25 cellular contexts compared by ENCODE assay signal in the genomic region with DNA sequence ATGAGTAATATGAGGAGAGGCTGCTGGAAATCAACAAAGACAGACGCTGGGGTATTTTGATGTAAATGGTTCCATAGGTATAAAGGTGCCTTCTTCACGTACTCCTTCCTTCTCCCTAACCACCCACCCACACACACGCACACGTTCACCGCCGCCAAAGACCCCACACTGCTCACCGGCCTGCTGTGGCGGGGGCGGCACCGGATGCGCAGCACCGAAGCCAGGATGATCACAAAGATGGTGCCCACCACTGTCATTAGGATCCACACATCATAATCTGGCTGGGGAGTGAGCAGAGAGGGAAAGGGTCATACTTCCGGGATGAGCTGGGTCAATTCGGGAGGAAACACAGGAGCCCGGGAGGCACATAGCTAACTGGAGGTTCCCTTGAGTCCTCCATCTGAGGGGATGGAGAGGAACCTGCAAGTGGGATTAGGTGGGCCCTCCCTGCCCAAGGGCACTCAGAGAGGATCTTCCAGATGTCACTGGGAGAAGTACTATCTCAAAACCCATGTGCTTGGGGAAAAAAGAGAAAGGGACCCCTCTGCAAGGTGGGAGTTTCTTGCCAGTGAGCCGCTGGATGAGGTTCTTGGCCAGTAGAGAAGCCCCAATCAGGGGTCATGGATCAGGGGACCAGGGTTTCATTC. TPM values are rescaled to one million over a fixed set of nuclear protein-coding genes. Genes with fewer than 3 reads are reported as not detected.
"Had no signal": no experiment of that assay in that cellular context is flagged by ENCODE, and none has a peak within 500 bp of the region (broad histone marks: within the 10 kb centered on the region; RNA-seq: fewer than 3 reads in every experiment).

No MANE protein-coding gene starts in this region.

- H3K4me1 Mint-ChIP-seq: stimulated activated naive CD8-positive, alpha-beta T cell treated with anti-CD3 and anti-CD28 coated beads, Interleukin-15, amount 100 ng/mL, for 72 hours had no signal

- H3K4me3 Mint-ChIP-seq: effector memory CD8-positive, alpha-beta T cell; immature natural killer cell; natural killer cell; stimulated activated naive CD8-positive, alpha-beta T cell treated with anti-CD3 and anti-CD28 coated beads, Interleukin-15, amount 100 ng/mL, for 72 hours; type B pancreatic cell had no signal

- H2AFZ ChIP-seq: parathyroid adenoma had no signal

- H3K4me3 ChIP-seq: esophagus squamous epithelium, lower lobe of right lung, prostate gland, right atrium auricular region, sigmoid colon, suprapubic skin had no signal

- H3K27me3 Mint-ChIP-seq: effector memory CD8-positive, alpha-beta T cell; stimulated activated naive CD8-positive, alpha-beta T cell treated with anti-CD3 and anti-CD28 coated beads, Interleukin-15, amount 100 ng/mL, for 72 hours; type B pancreatic cell had no signal

- H3K4me1 ChIP-seq: lower lobe of right lung, right atrium auricular region, sigmoid colon had no signal

- H3K27ac ChIP-seq: esophagus squamous epithelium, lower lobe of right lung, parathyroid adenoma, prostate gland, right atrium auricular region, sigmoid colon, suprapubic skin had no signal

- H3K36me3 ChIP-seq: prostate gland, right atrium auricular region, sigmoid colon had no signal

- H3K27me3 ChIP-seq: right atrium auricular region, sigmoid colon, suprapubic skin had no signal

- H3K27ac Mint-ChIP-seq: type B pancreatic cell had no signal

- H3K9ac ChIP-seq: parathyroid adenoma had no signal

- ATAC-seq: effector memory CD8-positive, alpha-beta T cell; left colon; left ventricle myocardium superior; lower lobe of right lung; natural killer cell; stimulated activated naive CD8-positive, alpha-beta T cell treated with anti-CD3 and anti-CD28 coated beads, Interleukin-15, amount 100 ng/mL, for 72 hours had no signal

- H3K9me3 ChIP-seq: esophagus squamous epithelium, lower lobe of right lung, prostate gland, right atrium auricular region, sigmoid colon, suprapubic skin had no signal

- DNase-seq: cerebellar nuclear complex; cortex of kidney; effector memory CD8-positive, alpha-beta T cell; erythroblast; esophagus squamous epithelium; foreskin melanocyte; hypothalamus; immature natural killer cell; islet precursor cell; kidney glomerular epithelial cell; left colon; left ventricle myocardium superior; lower lobe of right lung; natural killer cell; sigmoid colon; stimulated activated naive CD4-positive, alpha-beta T cell; stimulated activated naive CD8-positive, alpha-beta T cell treated with anti-CD3 and anti-CD28 coated beads, Interleukin-15, amount 100 ng/mL, for 72 hours had no signal

- H3K9me3 Mint-ChIP-seq: effector memory CD8-positive, alpha-beta T cell; immature natural killer cell; natural killer cell; stimulated activated naive CD8-positive, alpha-beta T cell treated with anti-CD3 and anti-CD28 coated beads, Interleukin-15, amount 100 ng/mL, for 72 hours; type B pancreatic cell had no signal

- H3K36me3 Mint-ChIP-seq: natural killer cell, type B pancreatic cell had no signal

RNA-seq across cellular contexts. Expression of a gene that starts 33.9 kb away (rescaled TPM):
- total RNA-seq: dermis microvascular lymphatic vessel endothelial cell had no signal

RNA-seq across cellular contexts. Expression of a gene that starts 54.8 kb away (rescaled TPM):
- total RNA-seq: dermis microvascular lymphatic vessel endothelial cell, skeletal muscle tissue had no signal
- polyA plus RNA-seq: neural cell had no signal
